ENCODE assay signal across 1 cellular context in the genomic region with DNA sequence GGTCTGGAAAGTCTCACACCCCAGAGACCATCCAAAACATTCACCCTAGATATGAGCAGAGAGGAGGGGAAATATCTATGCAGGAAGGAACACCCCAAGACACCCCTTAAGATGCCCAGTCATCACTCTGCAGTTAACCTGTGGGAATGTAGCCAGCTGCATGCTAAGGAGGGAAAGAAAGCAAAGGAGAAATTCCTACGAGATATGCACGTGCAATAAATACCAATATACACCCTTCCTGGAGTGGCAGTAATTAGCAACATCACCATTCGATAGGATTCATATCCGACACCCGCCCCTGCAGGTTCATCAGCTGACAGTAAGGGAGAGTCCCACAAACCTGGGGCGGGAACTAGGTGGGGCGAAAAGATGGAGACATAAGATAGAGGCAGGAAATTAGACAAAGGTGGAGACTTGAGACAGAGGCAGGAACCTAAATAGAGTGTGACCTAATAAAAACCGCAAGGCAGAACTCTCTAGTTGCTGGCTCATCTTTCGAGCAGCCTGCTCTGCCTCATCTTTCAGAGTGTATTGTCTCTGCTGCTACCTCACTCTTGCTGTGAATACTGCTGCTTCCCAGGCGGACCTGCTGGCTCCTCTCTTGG.
TF ChIP-seq lines count a peak whose summit lies in the region.

No MANE protein-coding gene starts in this region.

TF ChIP-seq in GM23338, 12 proteins besides CTCF, POLR2A, EP300 and RAD21:
- no peak for TF ChIP-seq REST (IDR thresholded peaks at IDR 0.05; ENCODE audit: unreplicated experiment)
- no peak for TF ChIP-seq NANOG (IDR thresholded peaks at IDR 0.05; ENCODE audit: borderline replicate concordance)
- TF ChIP-seq JUNB (IDR thresholded peaks at IDR 0.05; ENCODE audit: unreplicated experiment) = no peak
- no peak for TF ChIP-seq STAT1 (IDR thresholded peaks at IDR 0.05; ENCODE audit: unreplicated experiment)
- no peak for TF ChIP-seq CREB1 (CRISPR knock-in tag; IDR thresholded peaks at IDR 0.05; ENCODE audit: low read depth)
- TF ChIP-seq ZNF331 (CRISPR knock-in tag; IDR thresholded peaks at IDR 0.05; ENCODE audit: low read depth) = no peak
- TF ChIP-seq ZNF462 (CRISPR knock-in tag; IDR thresholded peaks at IDR 0.05) = no peak
- no peak for TF ChIP-seq ETS1 (IDR thresholded peaks at IDR 0.05)
